In the genomic region with DNA sequence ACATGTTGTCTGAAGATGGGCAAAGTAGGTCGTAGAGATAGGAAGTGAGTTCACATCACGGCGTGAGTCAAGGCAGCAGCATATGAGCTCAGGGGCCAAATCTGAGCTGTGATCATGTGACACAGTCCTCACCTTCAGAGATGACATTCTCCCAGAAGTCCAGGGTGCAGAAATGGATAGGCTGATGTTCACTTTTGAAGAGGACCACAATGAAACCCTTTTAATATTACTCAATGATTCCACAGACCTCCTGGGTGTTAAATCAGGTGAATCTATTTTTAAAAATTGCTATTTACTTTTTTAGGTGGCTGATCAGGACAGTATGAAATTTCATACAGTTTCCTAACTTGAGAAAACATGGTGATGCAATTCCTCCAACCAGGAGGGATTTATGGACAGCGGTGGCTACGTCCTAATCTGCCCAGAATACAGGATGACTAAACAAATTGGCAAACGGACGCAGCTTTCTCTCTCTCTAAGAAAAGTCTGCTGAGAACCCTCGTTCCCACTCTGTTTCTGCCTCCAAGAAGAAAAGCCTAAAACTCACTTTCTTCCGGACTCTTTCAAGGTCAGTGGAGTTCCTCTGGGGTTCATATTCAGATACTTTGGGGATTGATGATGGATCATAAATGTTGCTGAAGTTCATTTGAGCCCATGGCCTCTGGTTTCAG, we compare ENCODE assay signal across 8 cellular contexts. TPM values are rescaled to one million over a fixed set of nuclear protein-coding genes. Genes with fewer than 3 reads are reported as not detected.
DNase-seq lines count a peak whose midpoint lies in the region; ATAC-seq and TF ChIP-seq lines count a peak whose summit lies in the region.

No MANE protein-coding gene starts in this region.

- DNase-seq in activated T-cell treated with anti-CD3 and anti-CD28 coated beads, Interleukin-2, amount 50 U/mL, for 4 hours = no peak
- DNase-seq in activated T-cell treated with anti-CD3 and anti-CD28 coated beads, Interleukin-2, amount 50 U/mL, for 1 hour = no peak
- no peak for DNase-seq in activated CD8-positive, alpha-beta T cell treated with anti-CD3 and anti-CD28 coated beads, Interleukin-2, amount 10 ng/mL, durations not matched to agents 7 days and 5 days
- DNase-seq in foreskin keratinocyte (no peak), left lobe of liver (ENCODE audit: low spot score) (no peak), iPS-NIHi7 (ENCODE audit: extremely low spot score) (no peak), G401 (ENCODE audit: low spot score) (no peak)
- no peak for DNase-seq in stimulated activated naive B cell treated with anti-CD40 and anti-IgM and Interleukin-4, amounts not matched to agents 10 μg/mL and 1 μg/mL and 100 μg/mL, for 72 hours

- H3K27me3 Mint-ChIP-seq in activated T-cell treated with anti-CD3 and anti-CD28 coated beads, Interleukin-2, amount 50 U/mL, for 4 hours (ENCODE audit: low read depth) = no peaks in the 10 kb centered on the region
- H3K27me3 Mint-ChIP-seq in activated CD8-positive, alpha-beta T cell treated with anti-CD3 and anti-CD28 coated beads, Interleukin-2, amount 10 ng/mL, durations not matched to agents 7 days and 5 days (ENCODE audit: low read depth) = no peaks in the 10 kb centered on the region
- peaks cover 0 to 5% of the 10 kb centered on the region in 2 donors for H3K27me3 Mint-ChIP-seq in stimulated activated naive B cell treated with anti-CD40 and anti-IgM and Interleukin-4, amounts not matched to agents 10 μg/mL and 1 μg/mL and 100 μg/mL, for 72 hours

- no peaks in the 10 kb centered on the region for H3K27me3 ChIP-seq in foreskin keratinocyte

- CTCF ChIA-PET in activated CD8-positive, alpha-beta T cell treated with anti-CD3 and anti-CD28 coated beads, Interleukin-2, amount 10 ng/mL, durations not matched to agents 7 days and 5 days (lab: Charles Lee) = interaction anchor here (1.9 to 3.4 kb wide), 2 partner anchors 14 to 103 kb away, joined by 6 to 14 read pairs; no protein-coding TSS in a partner anchor

- H3K27ac ChIP-seq in foreskin keratinocyte = peak overlapping the region; percentile 91

- peaks cover 34% of the 10 kb centered on the region for H3K4me1 ChIP-seq in foreskin keratinocyte

- no peak for ATAC-seq in activated T-cell treated with anti-CD3 and anti-CD28 coated beads, Interleukin-2, amount 50 U/mL, for 4 hours
- no peak for ATAC-seq in activated CD8-positive, alpha-beta T cell treated with anti-CD3 and anti-CD28 coated beads, Interleukin-2, amount 10 ng/mL, durations not matched to agents 7 days and 5 days
- ATAC-seq in foreskin keratinocyte (no peak), left lobe of liver (no peak)
- ATAC-seq in stimulated activated naive B cell treated with anti-CD40 and anti-IgM and Interleukin-4, amounts not matched to agents 10 μg/mL and 1 μg/mL and 100 μg/mL, for 72 hours (replicated peaks) = no peak

- H3K4me3 Mint-ChIP-seq in activated T-cell treated with anti-CD3 and anti-CD28 coated beads, Interleukin-2, amount 50 U/mL, for 4 hours = peak overlapping the region; percentile 68
- no peak overlapping the region for H3K4me3 Mint-ChIP-seq in activated CD8-positive, alpha-beta T cell treated with anti-CD3 and anti-CD28 coated beads, Interleukin-2, amount 10 ng/mL, durations not matched to agents 7 days and 5 days
- no peak overlapping the region for H3K4me3 Mint-ChIP-seq in stimulated activated naive B cell treated with anti-CD40 and anti-IgM and Interleukin-4, amounts not matched to agents 10 μg/mL and 1 μg/mL and 100 μg/mL, for 72 hours

- POLR2A ChIA-PET in activated CD8-positive, alpha-beta T cell treated with anti-CD3 and anti-CD28 coated beads, Interleukin-2, amount 10 ng/mL, durations not matched to agents 7 days and 5 days (lab: Charles Lee) = no interaction called here

- in situ Hi-C loops in G401 (cut with HindIII; ENCODE audit: low sequenced_read_pairs) = no loop called here

- H3K27ac Mint-ChIP-seq in activated CD8-positive, alpha-beta T cell treated with anti-CD3 and anti-CD28 coated beads, Interleukin-2, amount 10 ng/mL, durations not matched to agents 7 days and 5 days = peak overlapping the region; percentile 23
- peak overlapping the region; percentile 31 for H3K27ac Mint-ChIP-seq in stimulated activated naive B cell treated with anti-CD40 and anti-IgM and Interleukin-4, amounts not matched to agents 10 μg/mL and 1 μg/mL and 100 μg/mL, for 72 hours

- H3K4me1 Mint-ChIP-seq in activated T-cell treated with anti-CD3 and anti-CD28 coated beads, Interleukin-2, amount 50 U/mL, for 4 hours (ENCODE audit: low read depth) = peaks cover 47% of the 10 kb centered on the region
- H3K4me1 Mint-ChIP-seq in activated CD8-positive, alpha-beta T cell treated with anti-CD3 and anti-CD28 coated beads, Interleukin-2, amount 10 ng/mL, durations not matched to agents 7 days and 5 days (ENCODE audit: low read depth) = peaks cover 23% of the 10 kb centered on the region
- peaks cover 22 to 34% of the 10 kb centered on the region in 2 donors for H3K4me1 Mint-ChIP-seq in stimulated activated naive B cell treated with anti-CD40 and anti-IgM and Interleukin-4, amounts not matched to agents 10 μg/mL and 1 μg/mL and 100 μg/mL, for 72 hours

- TF ChIP-seq CTCF in foreskin keratinocyte (conservative IDR thresholded peaks at IDR 0.05) = no peak

- peaks cover 7% of the 10 kb centered on the region for H3K36me3 Mint-ChIP-seq in activated T-cell treated with anti-CD3 and anti-CD28 coated beads, Interleukin-2, amount 50 U/mL, for 4 hours (ENCODE audit: insufficient read depth)
- peaks cover 5% of the 10 kb centered on the region for H3K36me3 Mint-ChIP-seq in activated CD8-positive, alpha-beta T cell treated with anti-CD3 and anti-CD28 coated beads, Interleukin-2, amount 10 ng/mL, durations not matched to agents 7 days and 5 days (ENCODE audit: low read depth)
- H3K36me3 Mint-ChIP-seq in stimulated activated naive B cell treated with anti-CD40 and anti-IgM and Interleukin-4, amounts not matched to agents 10 μg/mL and 1 μg/mL and 100 μg/mL, for 72 hours = peaks cover 12 to 14% of the 10 kb centered on the region in 2 donors

- no peaks in the 10 kb centered on the region for H3K9me3 Mint-ChIP-seq in activated T-cell treated with anti-CD3 and anti-CD28 coated beads, Interleukin-2, amount 50 U/mL, for 4 hours
- no peaks in the 10 kb centered on the region for H3K9me3 Mint-ChIP-seq in activated CD8-positive, alpha-beta T cell treated with anti-CD3 and anti-CD28 coated beads, Interleukin-2, amount 10 ng/mL, durations not matched to agents 7 days and 5 days (ENCODE audit: insufficient read depth)
- no peaks in the 10 kb centered on the region for H3K9me3 Mint-ChIP-seq in stimulated activated naive B cell treated with anti-CD40 and anti-IgM and Interleukin-4, amounts not matched to agents 10 μg/mL and 1 μg/mL and 100 μg/mL, for 72 hours

RNA-seq across cellular contexts. Expression of a gene that starts 34.4 kb away (rescaled TPM):
- 10 to 100 TPM; 24.1 to 66.6 (median 34.1) TPM for total RNA-seq in activated T-cell treated with anti-CD3 and anti-CD28 coated beads, Interleukin-2, amount 50 U/mL, for 4 hours
- total RNA-seq in activated CD8-positive, alpha-beta T cell treated with anti-CD3 and anti-CD28 coated beads, Interleukin-2, amount 10 ng/mL, durations not matched to agents 7 days and 5 days = 1 to 10 TPM in 1 of 2 experiments, under 1 TPM in 1; 0.86 to 1.4 TPM
- total RNA-seq in foreskin keratinocyte (58.1 and 59.8 TPM in 2 replicates), left lobe of liver (0.70 TPM)
- polyA plus RNA-seq in foreskin keratinocyte = 17.6 and 20.1 TPM in 2 replicates
- not detected in 2 replicates for total RNA-seq in G401 (2014; rRNA removed; shearing (Covaris generic))

Comparison
In these comparisons a context has a peak if more than half of its experiments do, and no peak if none do; other contexts are left out.
1. RNA of a gene that starts 34.4 kb away (total RNA-seq): 58.1 to 59.8 TPM in foreskin keratinocyte and 24.1 to 66.6 TPM in activated T-cell treated with anti-CD3 and anti-CD28 coated beads, Interleukin-2, amount 50 U/mL, for 4 hours; 0.86 to 1.4 TPM in activated CD8-positive, alpha-beta T cell treated with anti-CD3 and anti-CD28 coated beads, Interleukin-2, amount 10 ng/mL, durations not matched to agents 7 days and 5 days, 0.70 TPM in left lobe of liver (single experiment) and not detected in G401; every median in the first group is over 10 times any median in the second.